In genomic region chr9:104907278-104907951, GRCh38 we compare ENCODE assay signal across 10 cellular contexts. TPM values are rescaled to one million over a fixed set of nuclear protein-coding genes. Genes with fewer than 3 reads are reported as not detected.
DNase-seq lines count a peak whose midpoint lies in the region; ATAC-seq and TF ChIP-seq lines count a peak whose summit lies in the region.
"Had no signal": no experiment of that assay in that cellular context is flagged by ENCODE, and none has a peak within 500 bp of the region (broad histone marks: within the 10 kb centered on the region; RNA-seq: fewer than 3 reads in every experiment).

No MANE protein-coding gene starts in this region.

- WGBS in adrenal gland, 4 donors, result 27 to 46% (median 29%) methylated on average over 10 to 11 of the region's 11 CpGs

- no peak for ATAC-seq in GM21381 (IDR thresholded peaks at IDR 0.05; ENCODE audit: unreplicated experiment)
- ATAC-seq: CD8-positive, alpha-beta T cell had no signal

- peak overlapping the region; percentile 34 to 95 (median 80) for H3K27ac ChIP-seq in adrenal gland

- intact Hi-C loops in adrenal gland (cut with DNase I), result no loop called here

- H3K9me3 ChIP-seq in adrenal gland (replicated peaks in 1 of 3), result no peaks in the 10 kb centered on the region
- H3K9me3 ChIP-seq: HAP-1 had no signal

- no peaks in the 10 kb centered on the region for H3K27me3 ChIP-seq in adrenal gland

- no peak for TF ChIP-seq CTCF in adrenal gland (IDR thresholded peaks at IDR 0.05)
- no peak for TF ChIP-seq CTCF in fibroblast of villous mesenchyme (IDR thresholded peaks at IDR 0.05; ENCODE audit: insufficient read depth, low read depth, low read length)

- peaks cover 0 to 10% of the 10 kb centered on the region in 2 donors for H3K36me3 ChIP-seq in adrenal gland (replicated peaks in 1 of 2)
- H3K36me3 ChIP-seq: HAP-1 had no signal

- TF ChIP-seq POLR2A in adrenal gland (IDR thresholded peaks at IDR 0.05), result no peak

- H3K4me3 ChIP-seq in adrenal gland (no peak overlapping the region), fibroblast of villous mesenchyme (ENCODE audit: low read depth, low read length) (no peak overlapping the region)
- H3K4me3 ChIP-seq: HAP-1 had no signal

- DNase-seq in Caki2 (ENCODE audit: low read depth) (peak; percentile 19), adrenal gland (peak; percentile 47 to 85 (median 71)), fibroblast of villous mesenchyme (ENCODE audit: low read depth) (peak; percentile 78), renal cortical epithelial cell (ENCODE audit: low read depth) (peak; percentile 79), Ammon's horn (ENCODE audit: low spot score) (no peak), LoVo (ENCODE audit: low spot score) (no peak), NCI-H1092 treated with DMSO at 0.1 percent for 48 hours (lab: John Stamatoyannopoulos, UW) (no peak)
- DNase-seq: CD8-positive, alpha-beta T cell had no signal

- peaks cover 94 to 97% of the 10 kb centered on the region in 2 donors for H3K4me1 ChIP-seq in adrenal gland (replicated peaks in 1 of 2)

- in situ Hi-C loops in Caki2 (cut with HindIII; ENCODE audit: low pct_unique_long_range_greater_than_20kb, low sequenced_read_pairs), result no loop called here

RNA-seq across cellular contexts. Expression of gene ABCA1, which starts 20.5 kb away (rescaled TPM):
- 25.4 and 27.4 TPM in 2 replicates for total RNA-seq in Caki2 (2014; rRNA removed; shearing (Covaris generic); ENCODE audit: low replicate concordance)
- total RNA-seq in adrenal gland (100 to 1,000 TPM; 101 to 446 (median 195) TPM), fibroblast of villous mesenchyme (88.3 and 132 TPM in 2 replicates), renal cortical epithelial cell (25.7 and 48.2 TPM in 2 replicates)
- polyA plus RNA-seq in adrenal gland, result 10 to 100 TPM; 26.8 to 58.4 (median 49.2) TPM

Comparison
In these comparisons a context has a peak if more than half of its experiments do, and no peak if none do; other contexts are left out.
1. DNase-seq: peak in Caki2 (single experiment), adrenal gland (7 of 7), fibroblast of villous mesenchyme (single experiment) and renal cortical epithelial cell (single experiment); none in Ammon's horn (single experiment), LoVo (single experiment) and NCI-H1092 treated with DMSO at 0.1 percent for 48 hours (single experiment).